Comparison of ENCODE assay signal across 8 cellular contexts in the genomic region with DNA sequence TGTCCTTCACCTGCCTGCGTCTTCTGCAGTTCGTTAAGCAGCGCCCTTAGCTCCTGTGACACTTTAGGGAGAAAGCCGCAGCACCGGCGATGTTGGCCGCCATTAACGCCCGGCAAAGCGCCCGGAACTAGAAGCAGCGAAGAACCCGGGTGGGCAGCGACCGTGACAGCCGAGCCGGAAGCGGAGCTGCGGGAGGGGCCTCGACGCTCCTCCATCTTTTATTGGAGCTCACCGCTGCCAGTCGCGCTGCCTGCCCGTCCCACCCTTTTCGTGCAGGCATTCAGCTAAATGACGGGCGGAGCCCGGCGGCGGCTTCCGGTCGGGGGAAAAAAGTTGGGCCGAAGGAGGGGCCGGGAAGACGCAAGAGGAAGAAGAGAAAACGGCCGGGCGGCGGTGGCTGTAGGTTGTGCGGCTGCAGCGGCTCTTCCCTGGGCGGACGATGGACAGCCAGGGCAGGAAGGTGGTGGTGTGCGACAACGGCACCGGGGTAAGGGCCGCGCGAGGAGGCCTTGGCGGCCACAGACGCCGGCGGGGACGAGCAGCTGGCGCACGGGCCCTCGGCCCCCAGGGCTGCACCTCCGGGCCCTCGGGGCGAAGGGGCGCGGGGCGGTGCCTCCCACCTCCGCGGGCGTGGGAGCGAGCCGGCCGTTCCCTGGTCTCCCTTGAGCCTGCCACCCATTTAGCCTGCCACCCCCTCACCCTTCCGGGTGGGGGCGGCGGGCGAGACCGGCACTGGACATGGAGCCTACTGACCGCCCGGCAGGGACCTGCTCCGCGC. TPM values are rescaled to one million over a fixed set of nuclear protein-coding genes. Genes with fewer than 3 reads are reported as not detected.
A peak's percentile ranks its signal among the peaks of the same experiment; 100 is the strongest.
DNase-seq lines count a peak whose midpoint lies in the region; ATAC-seq and TF ChIP-seq lines count a peak whose summit lies in the region.

Gene ACTR2, plus strand, starts transcription at position 361 of the 778 bp plus-strand sequence. Its CDS starts 79 bp downstream, at position 440.

- H3K79me2 ChIP-seq in PC-9 (ENCODE audit: low read depth), result peaks cover 69% of the 10 kb centered on the region

- peak within 1 kb of the TSS; percentile 100 for H3K4me3 ChIP-seq in Jurkat, Clone E6-1 (ENCODE audit: low read length)
- peak within 1 kb of the TSS; percentile 80 for H3K4me3 ChIP-seq in PC-9
- peak within 1 kb of the TSS; percentile 58 for H3K4me3 ChIP-seq in epithelial cell of proximal tubule (ENCODE audit: low read depth, low read length)
- H3K4me3 ChIP-seq in mucosa of rectum (ENCODE audit: low read length in 2 of 2), result peak within 1 kb of the TSS; percentile 100

- peak within 1 kb of the TSS; percentile 94 for H3K4me2 ChIP-seq in PC-9

- peak; percentile 85 for ATAC-seq in GM21619 (IDR thresholded peaks at IDR 0.05; ENCODE audit: unreplicated experiment)

- peaks cover 8% of the 10 kb centered on the region; the same call in 1 of the 2 replicates for H3K36me3 ChIP-seq in PC-9 (ENCODE audit: low read depth)
- peaks cover 0 to 2% of the 10 kb centered on the region in 2 donors for H3K36me3 ChIP-seq in mucosa of rectum (ENCODE audit: control insufficient read depth in 2 of 2, insufficient read depth in 2 of 2, low read length in 2 of 2)

- intact Hi-C loops in PC-9 (cut with micrococcal nuclease; ENCODE audit: unreplicated experiment), result loop anchor here (1.0 to 5.0 kb wide), 2 partner anchors 97 to 170 kb away; partner anchors contain the start of genes CEP68 and RAB1A

- H2AFZ ChIP-seq in PC-9, result peak within 1 kb of the TSS; percentile 98

- H3K4me1 ChIP-seq in PC-9 (replicated peaks; ENCODE audit: insufficient read depth) (peaks cover 49% of the 10 kb centered on the region), mucosa of rectum (ENCODE audit: control insufficient read depth in 2 of 2, insufficient read depth in 2 of 2, low read length in 2 of 2) (peaks cover 16% of the 10 kb centered on the region in 2 donors)

- H3K9me3 ChIP-seq in PC-9 (ENCODE audit: insufficient read depth, low read depth), result no peaks in the 10 kb centered on the region
- no peaks in the 10 kb centered on the region for H3K9me3 ChIP-seq in mucosa of rectum (ENCODE audit: control insufficient read depth in 2 of 2, low read length in 2 of 2)

- TF ChIP-seq CTCF in PC-9 (conservative IDR thresholded peaks at IDR 0.05) (no peak), epithelial cell of proximal tubule (conservative IDR thresholded peaks at IDR 0.05; ENCODE audit: low read depth, low read length) (no peak)

- DNase-seq in DMS153 (lab: John Stamatoyannopoulos, UW) (peak; percentile 91), PC-9 (peak; percentile 93 to 97), epithelial cell of proximal tubule (ENCODE audit: low read depth) (peak; percentile 67)
- peak; percentile 94 for DNase-seq in Jurkat, Clone E6-1 (ENCODE audit: low read depth, low spot score)
- DNase-seq in activated T-cell treated with anti-CD3 and anti-CD28 coated beads, Interleukin-2, amount 50 U/mL, for 1 hour, result peak; percentile 90
- DNase-seq in stimulated activated CD8-positive, alpha-beta memory T cell treated with anti-CD3 and anti-CD28 coated beads, Interleukin-4, amount 100 ng/mL, for 48 hours, result peak; percentile 95

- no peaks in the 10 kb centered on the region for H3K9me2 ChIP-seq in PC-9 (ENCODE audit: insufficient read depth)

- peaks cover 35% of the 10 kb centered on the region for H4K20me1 ChIP-seq in PC-9 (ENCODE audit: insufficient read depth)

- H3K27ac ChIP-seq in PC-9 (peak within 1 kb of the TSS; percentile 88), mucosa of rectum (ENCODE audit: low read depth in 2 of 2, low read length in 2 of 2) (peak within 1 kb of the TSS; percentile 100)

- POLR2A ChIA-PET in PC-9 (lab: Charles Lee; ENCODE audit: unreplicated experiment), result interaction anchor here (0.5 to 1.1 kb wide), 20 partner anchors 11 to 1332 kb away, joined by 3 to 36 read pairs (median 9); partner anchors contain the start of gene RAB1A

- H3K9ac ChIP-seq in mucosa of rectum (ENCODE audit: low read depth in 1 of 2, low read length in 2 of 2), result peak within 1 kb of the TSS; percentile 100

- CTCF ChIA-PET in PC-9 (lab: Charles Lee), result interaction anchor here (0.6 to 0.7 kb wide), 4 partner anchors 98 to 346 kb away, joined by 4 to 14 read pairs (median 6); partner anchors contain the start of genes CEP68 and RAB1A

- BruUV-seq in PC-9 (replicated peaks; lab: Mats Ljungman, UMichigan), result no TSS peak

- H3K27me3 ChIP-seq in PC-9 (ENCODE audit: insufficient read depth, low read depth) (no peaks in the 10 kb centered on the region), mucosa of rectum (ENCODE audit: control insufficient read depth in 2 of 2, insufficient read depth in 2 of 2, low read length in 2 of 2) (no peaks in the 10 kb centered on the region)

- peaks cover 10% of the 10 kb centered on the region for H3F3A ChIP-seq in PC-9 (ENCODE audit: insufficient read depth, low read depth)

RNA-seq across cellular contexts. Expression of gene ACTR2, which starts in this region (rescaled TPM):
- polyA plus RNA-seq in Jurkat, Clone E6-1 (2012; ENCODE audit: insufficient read depth, insufficient read length), result 205 TPM
- total RNA-seq in PC-9 (2021), result 170 and 246 TPM in 2 replicates
- total RNA-seq in epithelial cell of proximal tubule, result 95.3 and 103 TPM in 2 replicates

Comparison
In these comparisons a context has a peak if more than half of its experiments do, and no peak if none do; other contexts are left out.
1. Peak in every context shown above with its lines: DNase-seq, ATAC-seq, H3K4me3 ChIP-seq and H3K27ac ChIP-seq.